26 cellular contexts compared by ENCODE assay signal in genomic region chr16:2188395-2188794, GRCh38. TPM values are rescaled to one million over a fixed set of nuclear protein-coding genes. Genes with fewer than 3 reads are reported as not detected.
DNase-seq lines count a peak whose midpoint lies in the region; ATAC-seq, FAIRE-seq and TF ChIP-seq lines count a peak whose summit lies in the region.
"Had no signal": no experiment of that assay in that cellular context is flagged by ENCODE, and none has a peak within 500 bp of the region (broad histone marks: within the 10 kb centered on the region; RNA-seq: fewer than 3 reads in every experiment).

No MANE protein-coding gene starts in this region.

- no peak overlapping the region for H3K4me3 ChIP-seq in HEK293 (ENCODE audit: low read depth, low read length)
- no peak overlapping the region for H3K4me3 ChIP-seq in K562
- H3K4me3 ChIP-seq: BLaER1, GM12878 had no signal

- H3K4me2 ChIP-seq in K562 (ENCODE audit: insufficient read depth, low read length) = no peak overlapping the region
- H3K4me2 ChIP-seq: BLaER1 had no signal

- DNase-seq in K562 (ENCODE audit: extremely low read depth in 1 of 4, low spot score in 3 of 4) = no peak
- DNase-seq in activated naive CD4-positive, alpha-beta T cell treated with anti-CD3 and anti-CD28 coated beads, Interleukin-2, amount 10 ng/mL, durations not matched to agents 7 days and 5 days = no peak
- DNase-seq in SHP77 (lab: John Stamatoyannopoulos, UW) = no peak
- DNase-seq: 8988T; ACHN; BE2C; C1 segment of cervical spinal cord; CD4-positive, alpha-beta memory T cell; CD4-positive, CD25-positive, alpha-beta regulatory T cell; CD8-positive, alpha-beta memory T cell; COR-L47; DMS 273 treated with DMSO at 0.1 percent for 48 hours; DMS153; DMS53; DMS79; DND-41; EL; GDM1 had no signal

- no peak for TF ChIP-seq POLR2A in K562 (conservative IDR thresholded peaks at IDR 0.05)

- no peaks in the 10 kb centered on the region for H3K27me3 ChIP-seq in K562 (ENCODE audit: control insufficient read depth in 2 of 2, insufficient read depth in 2 of 2, low read length in 2 of 2)
- H3K27me3 ChIP-seq: BE2C had no signal

- peaks cover 11% of the 10 kb centered on the region for H3K27me3 Mint-ChIP-seq in activated naive CD4-positive, alpha-beta T cell treated with anti-CD3 and anti-CD28 coated beads, Interleukin-2, amount 10 ng/mL, durations not matched to agents 7 days and 5 days
- H3K27me3 Mint-ChIP-seq: CD4-positive, CD25-positive, alpha-beta regulatory T cell had no signal

- TF ChIP-seq RAD21 in K562 (CRISPR knock-in tag; conservative IDR thresholded peaks at IDR 0.05 in 1 of 2, IDR thresholded peaks at IDR 0.05 in 1 of 2) = no peak

- no peaks in the 10 kb centered on the region for H3K36me3 Mint-ChIP-seq in activated naive CD4-positive, alpha-beta T cell treated with anti-CD3 and anti-CD28 coated beads, Interleukin-2, amount 10 ng/mL, durations not matched to agents 7 days and 5 days
- H3K36me3 Mint-ChIP-seq: CD14-positive monocyte; CD4-positive, alpha-beta memory T cell; CD4-positive, CD25-positive, alpha-beta regulatory T cell had no signal

- CTCF ChIA-PET in HEK293 (lab: Yijun Ruan, JAX) (interaction anchor here (0.6 kb wide), 1 partner anchor 32 kb away, joined by 3 read pairs; no protein-coding TSS in a partner anchor), K562 (lab: Yijun Ruan, JAX; ENCODE audit: low intra/inter-chr PET ratio) (no interaction called here)
- CTCF ChIA-PET in activated naive CD4-positive, alpha-beta T cell treated with anti-CD3 and anti-CD28 coated beads, Interleukin-2, amount 10 ng/mL, durations not matched to agents 7 days and 5 days (lab: Charles Lee) = interaction anchor here (1.1 kb wide), 1 partner anchor 41 kb away, joined by 4 read pairs; no protein-coding TSS in a partner anchor

- BruUV-seq in K562 (replicated peaks; lab: Mats Ljungman, UMichigan) = no TSS peak

- H3K27ac Mint-ChIP-seq in activated naive CD4-positive, alpha-beta T cell treated with anti-CD3 and anti-CD28 coated beads, Interleukin-2, amount 10 ng/mL, durations not matched to agents 7 days and 5 days = no peak overlapping the region
- H3K27ac Mint-ChIP-seq: CD4-positive, alpha-beta memory T cell; CD4-positive, CD25-positive, alpha-beta regulatory T cell had no signal

- H3K9me3 ChIP-seq in HEK293 (ENCODE audit: control insufficient read depth, insufficient read depth, low read depth, low read length) = no peaks in the 10 kb centered on the region
- no peaks in the 10 kb centered on the region for H3K9me3 ChIP-seq in K562 (replicated peaks; ENCODE audit: control insufficient read depth, insufficient read depth, low read depth, low read length)
- H3K9me3 ChIP-seq: BE2C, BLaER1 had no signal

- H3K9me3 Mint-ChIP-seq in activated naive CD4-positive, alpha-beta T cell treated with anti-CD3 and anti-CD28 coated beads, Interleukin-2, amount 10 ng/mL, durations not matched to agents 7 days and 5 days = no peaks in the 10 kb centered on the region
- H3K9me3 Mint-ChIP-seq: CD14-positive monocyte; CD4-positive, alpha-beta memory T cell; CD4-positive, CD25-positive, alpha-beta regulatory T cell; CD8-positive, alpha-beta memory T cell had no signal

- in situ Hi-C loops in K562 (cut with MboI) = no loop called here

- WGBS in K562 (ENCODE audit: insufficient coverage, low coverage, missing lambda C conversion rate) = 74% methylated on average over 7 of the region's 8 CpGs

- FAIRE-seq in K562 (lab: Jason Lieb, UNC) = no peak
- FAIRE-seq: A204.1, GM12878, GM12892, GM18507 had no signal

- TF ChIP-seq EP300 in K562 (IDR thresholded peaks at IDR 0.05; ENCODE audit: low read length) = no peak

- H3K27ac ChIP-seq in HEK293 (ENCODE audit: extremely low read depth, low read depth, low read length) = no peak overlapping the region
- no peak overlapping the region for H3K27ac ChIP-seq in K562 (ENCODE audit: extremely low read depth, low read depth, low read length)
- H3K27ac ChIP-seq: BLaER1 had no signal

- no peaks in the 10 kb centered on the region for H3K79me2 ChIP-seq in K562 (ENCODE audit: control insufficient read depth, insufficient read depth, low read length)

- H2AFZ ChIP-seq in K562 (ENCODE audit: low read depth, low read length) = no peak overlapping the region

- H3K4me1 Mint-ChIP-seq in activated naive CD4-positive, alpha-beta T cell treated with anti-CD3 and anti-CD28 coated beads, Interleukin-2, amount 10 ng/mL, durations not matched to agents 7 days and 5 days = no peaks in the 10 kb centered on the region
- H3K4me1 Mint-ChIP-seq: CD14-positive monocyte; CD4-positive, alpha-beta memory T cell; CD4-positive, CD25-positive, alpha-beta regulatory T cell; CD8-positive, alpha-beta memory T cell had no signal

- H4K20me1 ChIP-seq in K562 (replicated peaks; ENCODE audit: control insufficient read depth, insufficient read depth, low read length) = 0 out of 2 replicates have a peak, but pooled peaks cover 3% of the 10 kb centered on the region

- H3K9ac ChIP-seq in K562 (ENCODE audit: insufficient read depth in 1 of 2, low read depth in 2 of 2, low read length in 2 of 2) = peak overlapping the region in 1 of 2 experiments; percentile 71; a peak in 2 of 4 replicates
- H3K9ac ChIP-seq: BLaER1 had no signal

- TF ChIP-seq CTCF in HEK293 (tag by site-specific recombination; IDR thresholded peaks at IDR 0.05) (no peak), K562 (IDR thresholded peaks at IDR 0.05 in 2 of 3, conservative IDR thresholded peaks at IDR 0.05 in 1 of 3; ENCODE audit: insufficient read depth in 2 of 3, low read depth in 1 of 3, low read length in 3 of 3) (no peak)

- POLR2A ChIA-PET in HEK293 (lab: Yijun Ruan, JAX) (interaction anchor here (1.5 to 1.8 kb wide), 2 partner anchors 20 to 33 kb away, joined by 4 to 12 read pairs; partner anchors contain the start of gene TRAF7), K562 (lab: Yijun Ruan, JAX) (no interaction called here)

- H3K9me1 ChIP-seq in K562 (ENCODE audit: control insufficient read depth, insufficient read depth, low read length) = no peaks in the 10 kb centered on the region

- H3K36me3 ChIP-seq in HEK293 (ENCODE audit: control insufficient read depth in 2 of 2, insufficient read depth in 1 of 2, low read length in 2 of 2) = peaks cover 0 to 10% of the 10 kb centered on the region in 2 experiments; a peak in 1 of 3 replicates
- H3K36me3 ChIP-seq in K562 (ENCODE audit: control insufficient read depth, insufficient read depth, low read length) = no peaks in the 10 kb centered on the region
- H3K36me3 ChIP-seq: BE2C had no signal

- intact Hi-C loops in K562 (cut with micrococcal nuclease) = no loop called here

- no peaks in the 10 kb centered on the region for H3K4me1 ChIP-seq in HEK293 (ENCODE audit: control insufficient read depth, insufficient read depth, low read length)
- peaks cover 0 to 68% of the 10 kb centered on the region in 2 experiments; a peak in 2 of 5 replicates for H3K4me1 ChIP-seq in K562 (replicated peaks in 1 of 2; ENCODE audit: control insufficient read depth in 2 of 2, insufficient read depth in 2 of 2, low read length in 2 of 2)
- H3K4me1 ChIP-seq: BE2C had no signal

- H3K4me3 Mint-ChIP-seq in activated naive CD4-positive, alpha-beta T cell treated with anti-CD3 and anti-CD28 coated beads, Interleukin-2, amount 10 ng/mL, durations not matched to agents 7 days and 5 days = no peak overlapping the region
- H3K4me3 Mint-ChIP-seq: CD14-positive monocyte; CD4-positive, alpha-beta memory T cell; CD4-positive, CD25-positive, alpha-beta regulatory T cell; CD8-positive, alpha-beta memory T cell had no signal

- no peak for ATAC-seq in K562
- ATAC-seq: GM12878 had no signal

RNA-seq across cellular contexts. Expression of gene CASKIN1, which starts 8.0 kb away (rescaled TPM):
- 3.2 and 16.5 TPM in 2 replicates for total RNA-seq in K562 (2011; cell fraction: chromatin; rRNA removed; ENCODE audit: low replicate concordance)
- total RNA-seq in K562 (2011; cell fraction: nucleolus; rRNA removed) = 11.3 and 11.6 TPM in 2 replicates
- total RNA-seq in K562 (2011; cell fraction: nucleoplasm; rRNA removed) = 3.2 and 5.9 TPM in 2 replicates
- total RNA-seq in K562 (2014; rRNA removed) = 1.5 and 2.6 TPM in 2 replicates
- 0.10 and 0.15 TPM in 2 replicates for total RNA-seq in K562 (2014; rRNA removed; fragmentation: Illumina TruSeq; extraction: Trizol)
- 0.68 and 1.7 TPM in 2 replicates for total RNA-seq in K562 (2015; rRNA removed; fragmentation: Illumina TruSeq; extraction: Trizol)
- total RNA-seq in K562 (2021) = 4.5 and 7.0 TPM in 2 replicates
- polyA plus RNA-seq in K562 (2011; rRNA removed) = 0.84 and 1.9 TPM in 2 replicates
- polyA plus RNA-seq in K562 (2011; cell fraction: cytosol; rRNA removed) = 1.4 and 1.9 TPM in 2 replicates
- polyA plus RNA-seq in K562 (2011; cell fraction: nucleus; rRNA removed) = 6.6 and 12.7 TPM in 2 replicates
- polyA plus RNA-seq in K562 (2012) = 1.7 and 2.9 TPM in 2 replicates
- polyA plus RNA-seq in K562 (2014; fragmentation: Illumina TruSeq; extraction: Trizol) = 0.28 and 0.73 TPM in 2 replicates
- polyA plus RNA-seq in K562 (2014; fragmentation: Nextera tagmentation; extraction: Ambion mirVana) = not detected
- 3.1 and 3.7 TPM in 2 replicates for polyA plus RNA-seq in K562 (2014; rRNA removed)
- 0.32 and 0.90 TPM in 2 replicates for polyA minus RNA-seq in K562 (2011; rRNA and poly(A)+ RNA removed)
- 1.1 and 1.5 TPM in 2 replicates for polyA minus RNA-seq in K562 (2011; cell fraction: cytosol; rRNA and poly(A)+ RNA removed)
- polyA minus RNA-seq in K562 (2011; cell fraction: nucleus; rRNA and poly(A)+ RNA removed) = 2.0 and 2.2 TPM in 2 replicates
- total RNA-seq: CD4-positive, alpha-beta memory T cell; CD4-positive, CD25-positive, alpha-beta regulatory T cell; Daoy had no signal
- polyA plus RNA-seq: CD14-positive monocyte; CD4-positive, alpha-beta memory T cell; CD4-positive, CD25-positive, alpha-beta regulatory T cell; CD8-positive, alpha-beta memory T cell had no signal

RNA-seq across cellular contexts. Expression of gene MLST8, which starts 16.9 kb away (rescaled TPM):
- total RNA-seq in K562 (2011; cell fraction: chromatin; rRNA removed; ENCODE audit: low replicate concordance) = 73.3 and 236 TPM in 2 replicates
- 205 and 257 TPM in 2 replicates for total RNA-seq in K562 (2011; cell fraction: nucleolus; rRNA removed)
- total RNA-seq in K562 (2011; cell fraction: nucleoplasm; rRNA removed) = 108 and 122 TPM in 2 replicates
- total RNA-seq in K562 (2014; rRNA removed) (83.0 and 110 TPM in 2 replicates), K562 (2014; rRNA removed; fragmentation: Illumina TruSeq; extraction: Trizol) (2.6 and 4.3 TPM in 2 replicates), K562 (2015; rRNA removed; fragmentation: Illumina TruSeq; extraction: Trizol) (15.7 and 16.0 TPM in 2 replicates), K562 (2021) (79.1 and 85.0 TPM in 2 replicates)
- polyA plus RNA-seq in K562 (2011; rRNA removed) (76.1 and 91.6 TPM in 2 replicates), K562 (2014; fragmentation: Illumina TruSeq; extraction: Trizol) (43.3 and 74.6 TPM in 2 replicates), K562 (2014; fragmentation: Nextera tagmentation; extraction: Ambion mirVana) (1 to 10 TPM; 1.5 to 9.8 TPM), K562 (2014; rRNA removed) (116 TPM in 2 replicates)
- 165 and 312 TPM in 2 replicates for polyA plus RNA-seq in K562 (2011; cell fraction: cytosol; rRNA removed)
- 329 and 477 TPM in 2 replicates for polyA plus RNA-seq in K562 (2011; cell fraction: nucleus; rRNA removed)
- polyA plus RNA-seq in K562 (2012) = 71.4 and 87.7 TPM in 2 replicates
- 19.6 and 40.3 TPM in 2 replicates for polyA minus RNA-seq in K562 (2011; rRNA and poly(A)+ RNA removed)
- polyA minus RNA-seq in K562 (2011; cell fraction: cytosol; rRNA and poly(A)+ RNA removed) = 53.2 and 86.4 TPM in 2 replicates
- polyA minus RNA-seq in K562 (2011; cell fraction: nucleus; rRNA and poly(A)+ RNA removed) = 96.5 and 139 TPM in 2 replicates

RNA-seq across cellular contexts. Expression of gene BRICD5, which starts 22.3 kb away (rescaled TPM):
- 10.6 and 42.5 TPM in 2 replicates for total RNA-seq in K562 (2011; cell fraction: chromatin; rRNA removed; ENCODE audit: low replicate concordance)
- 29.7 and 34.7 TPM in 2 replicates for total RNA-seq in K562 (2011; cell fraction: nucleolus; rRNA removed)
- 10.8 and 18.8 TPM in 2 replicates for total RNA-seq in K562 (2011; cell fraction: nucleoplasm; rRNA removed)
- 2.9 and 3.5 TPM in 2 replicates for total RNA-seq in K562 (2014; rRNA removed)
- total RNA-seq in K562 (2014; rRNA removed; fragmentation: Illumina TruSeq; extraction: Trizol) = 0.32 and 0.40 TPM in 2 replicates
- 3.4 and 4.1 TPM in 2 replicates for total RNA-seq in K562 (2015; rRNA removed; fragmentation: Illumina TruSeq; extraction: Trizol)
- total RNA-seq in K562 (2021) = 2.0 and 4.0 TPM in 2 replicates
- polyA plus RNA-seq in K562 (2011; rRNA removed) = 1.8 and 3.2 TPM in 2 replicates
- polyA plus RNA-seq in K562 (2011; cell fraction: cytosol; rRNA removed) = 2.8 and 13.2 TPM in 2 replicates
- polyA plus RNA-seq in K562 (2011; cell fraction: nucleus; rRNA removed) = 33.5 and 71.7 TPM in 2 replicates
- 5.8 and 14.0 TPM in 2 replicates for polyA plus RNA-seq in K562 (2012)
- polyA plus RNA-seq in K562 (2014; fragmentation: Illumina TruSeq; extraction: Trizol) = 0.49 and 3.8 TPM in 2 replicates
- polyA plus RNA-seq in K562 (2014; fragmentation: Nextera tagmentation; extraction: Ambion mirVana) = under 1 TPM in 1 of 2 experiments, not detected in 1; 0.24 TPM
- polyA plus RNA-seq in K562 (2014; rRNA removed) = 5.1 and 15.1 TPM in 2 replicates
- 0.28 and 0.54 TPM in 2 replicates for polyA minus RNA-seq in K562 (2011; rRNA and poly(A)+ RNA removed)
- polyA minus RNA-seq in K562 (2011; cell fraction: cytosol; rRNA and poly(A)+ RNA removed) = 0.57 TPM in 1 of 2 replicates, not detected in the other
- polyA minus RNA-seq in K562 (2011; cell fraction: nucleus; rRNA and poly(A)+ RNA removed) = 3.4 and 6.9 TPM in 2 replicates
- polyA plus RNA-seq: CD14-positive monocyte had no signal

RNA-seq across cellular contexts. Expression of gene PGP, which starts 26.2 kb away (rescaled TPM):
- 31.1 and 74.2 TPM in 2 replicates for total RNA-seq in K562 (2011; cell fraction: chromatin; rRNA removed; ENCODE audit: low replicate concordance)
- total RNA-seq in K562 (2011; cell fraction: nucleolus; rRNA removed) = 69.6 and 75.5 TPM in 2 replicates
- total RNA-seq in K562 (2011; cell fraction: nucleoplasm; rRNA removed) = 40.6 and 42.6 TPM in 2 replicates
- 57.6 and 70.2 TPM in 2 replicates for total RNA-seq in K562 (2014; rRNA removed)
- total RNA-seq in K562 (2014; rRNA removed; fragmentation: Illumina TruSeq; extraction: Trizol) = 8.5 and 11.4 TPM in 2 replicates
- total RNA-seq in K562 (2015; rRNA removed; fragmentation: Illumina TruSeq; extraction: Trizol) = 24.1 and 26.5 TPM in 2 replicates
- total RNA-seq in K562 (2021) = 44.9 and 49.6 TPM in 2 replicates
- polyA plus RNA-seq in K562 (2011; rRNA removed) = 19.6 and 27.9 TPM in 2 replicates
- 27.6 and 84.2 TPM in 2 replicates for polyA plus RNA-seq in K562 (2011; cell fraction: cytosol; rRNA removed)
- 92.6 and 123 TPM in 2 replicates for polyA plus RNA-seq in K562 (2011; cell fraction: nucleus; rRNA removed)
- 33.7 and 34.1 TPM in 2 replicates for polyA plus RNA-seq in K562 (2012)
- polyA plus RNA-seq in K562 (2014; fragmentation: Illumina TruSeq; extraction: Trizol) = 14.2 and 20.7 TPM in 2 replicates
- polyA plus RNA-seq in K562 (2014; fragmentation: Nextera tagmentation; extraction: Ambion mirVana) = 1 to 10 TPM; 1.1 to 3.0 TPM
- 54.0 and 55.6 TPM in 2 replicates for polyA plus RNA-seq in K562 (2014; rRNA removed)
- 7.3 and 7.4 TPM in 2 replicates for polyA minus RNA-seq in K562 (2011; rRNA and poly(A)+ RNA removed)
- polyA minus RNA-seq in K562 (2011; cell fraction: cytosol; rRNA and poly(A)+ RNA removed) = 13.6 and 18.7 TPM in 2 replicates
- polyA minus RNA-seq in K562 (2011; cell fraction: nucleus; rRNA and poly(A)+ RNA removed) = 29.8 and 32.1 TPM in 2 replicates

RNA-seq across cellular contexts. Expression of gene TRAF7, which starts 32.8 kb away (rescaled TPM):
- total RNA-seq in K562 (2011; cell fraction: chromatin; rRNA removed; ENCODE audit: low replicate concordance) = 31.9 and 110 TPM in 2 replicates
- total RNA-seq in K562 (2011; cell fraction: nucleolus; rRNA removed) = 74.5 and 76.3 TPM in 2 replicates
- total RNA-seq in K562 (2011; cell fraction: nucleoplasm; rRNA removed) = 45.7 and 51.9 TPM in 2 replicates
- total RNA-seq in K562 (2014; rRNA removed) (55.5 and 79.2 TPM in 2 replicates), K562 (2014; rRNA removed; fragmentation: Illumina TruSeq; extraction: Trizol) (24.3 and 29.9 TPM in 2 replicates), K562 (2015; rRNA removed; fragmentation: Illumina TruSeq; extraction: Trizol) (42.8 and 45.9 TPM in 2 replicates), K562 (2021) (109 and 113 TPM in 2 replicates)
- polyA plus RNA-seq in K562 (2011; rRNA removed) (41.6 and 61.6 TPM in 2 replicates), K562 (2014; fragmentation: Illumina TruSeq; extraction: Trizol) (40.8 and 76.8 TPM in 2 replicates), K562 (2014; fragmentation: Nextera tagmentation; extraction: Ambion mirVana) (1 to 10 TPM; 1.1 to 1.5 TPM), K562 (2014; rRNA removed) (55.5 and 63.3 TPM in 2 replicates)
- 63.2 and 103 TPM in 2 replicates for polyA plus RNA-seq in K562 (2011; cell fraction: cytosol; rRNA removed)
- 105 and 141 TPM in 2 replicates for polyA plus RNA-seq in K562 (2011; cell fraction: nucleus; rRNA removed)
- 99.7 and 110 TPM in 2 replicates for polyA plus RNA-seq in K562 (2012)
- 24.9 and 30.1 TPM in 2 replicates for polyA minus RNA-seq in K562 (2011; rRNA and poly(A)+ RNA removed)
- 51.2 and 66.0 TPM in 2 replicates for polyA minus RNA-seq in K562 (2011; cell fraction: cytosol; rRNA and poly(A)+ RNA removed)
- 25.8 and 29.9 TPM in 2 replicates for polyA minus RNA-seq in K562 (2011; cell fraction: nucleus; rRNA and poly(A)+ RNA removed)

Comparison
In these comparisons a context has a peak if more than half of its experiments do, and no peak if none do; other contexts are left out.
1. Of the 44 proteins assayed by ChIP-seq in both K562 and HEK293: peak only in K562: none; only in HEK293: none; in both: ZNF121; in neither: 43.